In genomic region chr10:62054825-62055224, GRCh38 we compare ENCODE assay signal across 9 cellular contexts.
DNase-seq lines count a peak whose midpoint lies in the region; ATAC-seq and TF ChIP-seq lines count a peak whose summit lies in the region.
"Had no signal": no experiment of that assay in that cellular context is flagged by ENCODE, and none has a peak within 500 bp of the region (broad histone marks: within the 10 kb centered on the region; RNA-seq: fewer than 3 reads in every experiment).

No MANE protein-coding gene starts in this region.

- no peaks in the 10 kb centered on the region for H3K9me3 ChIP-seq in A673 (ENCODE audit: low read depth, low read length, poor library complexity, severe bottlenecking)
- H3K9me3 ChIP-seq in Peyer's patch: no peaks in the 10 kb centered on the region

- H3K27ac Mint-ChIP-seq in memory B cell (peak overlapping the region; percentile 99), glutamatergic neuron (ENCODE audit: unreplicated experiment) (no peak overlapping the region)

- DNase-seq in A673 (ENCODE audit: low spot score) (no peak), Peyer's patch (no peak), memory B cell (ENCODE audit: low spot score in 2 of 2) (peak in 1 of 2 donors; percentile 33), glutamatergic neuron (no peak), NCI-H2227 treated with DMSO at 0.1 percent for 48 hours (lab: John Stamatoyannopoulos, UW) (no peak), erythroblast (lab: John Stamatoyannopoulos, UW) (no peak)
- no peak for DNase-seq in activated CD8-positive, alpha-beta memory T cell treated with anti-CD3 and anti-CD28 coated beads for 24 hours
- DNase-seq: DMS79 had no signal

- H3K4me1 ChIP-seq in A673 (ENCODE audit: insufficient read depth, low read length, poor library complexity, severe bottlenecking) (peaks cover 69% of the 10 kb centered on the region), Peyer's patch (peaks cover 0 to 23% (median 13%) of the 10 kb centered on the region in 4 donors)

- H3K9me3 Mint-ChIP-seq in memory B cell: no peaks in the 10 kb centered on the region
- no peaks in the 10 kb centered on the region for H3K9me3 Mint-ChIP-seq in glutamatergic neuron (ENCODE audit: unreplicated experiment)

- BruUV-seq in A673 (replicated peaks; lab: Mats Ljungman, UMichigan): no TSS peak

- intact Hi-C loops in A673 (cut with micrococcal nuclease; ENCODE audit: unreplicated experiment): no loop called here

- POLR2A ChIA-PET in A673 (lab: Charles Lee; ENCODE audit: low non-redundant PET): interaction anchor here (0.6 kb wide), 1 partner anchor 11 kb away, joined by 5 read pairs; no protein-coding TSS in a partner anchor

- peak overlapping the region; percentile 74 for H3K27ac ChIP-seq in A673 (ENCODE audit: low read depth, low read length, poor library complexity, severe bottlenecking)
- H3K27ac ChIP-seq in Peyer's patch: peak overlapping the region in 3 of 4 donors; percentile 4 to 70 (median 8)

- peaks cover 54% of the 10 kb centered on the region for H3K4me1 Mint-ChIP-seq in memory B cell
- peaks cover 6% of the 10 kb centered on the region for H3K4me1 Mint-ChIP-seq in glutamatergic neuron (ENCODE audit: low read depth, unreplicated experiment)

- TF ChIP-seq POLR2A in Peyer's patch (IDR thresholded peaks at IDR 0.05) (no peak), erythroblast (IDR thresholded peaks at IDR 0.05; ENCODE audit: low read length) (no peak)

- H3K36me3 Mint-ChIP-seq in memory B cell (peaks cover 50% of the 10 kb centered on the region), glutamatergic neuron (ENCODE audit: unreplicated experiment) (no peaks in the 10 kb centered on the region)

- CTCF ChIA-PET in A673 (lab: Charles Lee): interaction anchor here (0.6 kb wide), 1 partner anchor 153 kb away, joined by 3 read pairs; no protein-coding TSS in a partner anchor

- peak overlapping the region; percentile 22 for H3K4me3 ChIP-seq in A673 (ENCODE audit: low read depth, low read length, poor library complexity, severe bottlenecking)
- H3K4me3 ChIP-seq in Peyer's patch: no peak overlapping the region

- H3K27me3 Mint-ChIP-seq in memory B cell (no peaks in the 10 kb centered on the region), glutamatergic neuron (ENCODE audit: unreplicated experiment) (no peaks in the 10 kb centered on the region)

- H3K27me3 ChIP-seq in A673 (replicated peaks; ENCODE audit: insufficient read depth, low read depth, low read length, poor library complexity) (no peaks in the 10 kb centered on the region), Peyer's patch (no peaks in the 10 kb centered on the region)

- peak; percentile 37 for ATAC-seq in GM18873 (IDR thresholded peaks at IDR 0.05; ENCODE audit: low FRiP score, unreplicated experiment)
- peak; percentile 70 for ATAC-seq in memory B cell (ENCODE audit: low read depth)

- no peak for TF ChIP-seq CTCF in A673 (conservative IDR thresholded peaks at IDR 0.05; ENCODE audit: low read depth, low read length)
- TF ChIP-seq CTCF in Peyer's patch (IDR thresholded peaks at IDR 0.05): no peak
- TF ChIP-seq CTCF in glutamatergic neuron (IDR thresholded peaks at IDR 0.05; ENCODE audit: partially characterized antibody, unreplicated experiment): no peak

- H3K4me3 Mint-ChIP-seq in memory B cell: peak overlapping the region; percentile 79
- no peak overlapping the region for H3K4me3 Mint-ChIP-seq in glutamatergic neuron (ENCODE audit: unreplicated experiment)

- H3K36me3 ChIP-seq in A673 (ENCODE audit: insufficient read depth, low read length, poor library complexity, severe bottlenecking) (peaks cover 52% of the 10 kb centered on the region), Peyer's patch (peaks cover 0 to 11% (median 0%) of the 10 kb centered on the region in 3 donors)
